ENCODE assay signal across 10 cellular contexts in genomic region chr3:172135766-172136729, GRCh38.
A peak's percentile ranks its signal among the peaks of the same experiment; 100 is the strongest.
DNase-seq lines count a peak whose midpoint lies in the region; ATAC-seq and TF ChIP-seq lines count a peak whose summit lies in the region.
"Had no signal": no experiment of that assay in that cellular context is flagged by ENCODE, and none has a peak within 500 bp of the region (broad histone marks: within the 10 kb centered on the region; RNA-seq: fewer than 3 reads in every experiment).

No MANE protein-coding gene starts in this region.

- peaks cover 2% of the 10 kb centered on the region for H3K9me3 Mint-ChIP-seq in activated CD8-positive, alpha-beta memory T cell treated with anti-CD3 and anti-CD28 coated beads, Interleukin-2, amount 10 ng/mL, durations not matched to agents 7 days and 5 days (ENCODE audit: low read depth)

- H3K27me3 ChIP-seq in adrenal gland: no peaks in the 10 kb centered on the region
- no peaks in the 10 kb centered on the region for H3K27me3 ChIP-seq in iPS-20b (ENCODE audit: insufficient read depth, low read length)
- H3K27me3 ChIP-seq in tibial nerve: no peaks in the 10 kb centered on the region
- H3K27me3 ChIP-seq: MG63 had no signal

- H3K9ac ChIP-seq in iPS-20b (ENCODE audit: low read depth, low read length): peak overlapping the region; percentile 22; the same call in 1 of the 2 replicates

- peaks cover 15% of the 10 kb centered on the region for H3K36me3 Mint-ChIP-seq in activated CD8-positive, alpha-beta memory T cell treated with anti-CD3 and anti-CD28 coated beads, Interleukin-2, amount 10 ng/mL, durations not matched to agents 7 days and 5 days

- no peak for TF ChIP-seq POLR2A in adrenal gland (IDR thresholded peaks at IDR 0.05)
- TF ChIP-seq POLR2A in tibial nerve (IDR thresholded peaks at IDR 0.05): no peak

- peak overlapping the region; percentile 25 for H3K27ac Mint-ChIP-seq in activated CD8-positive, alpha-beta memory T cell treated with anti-CD3 and anti-CD28 coated beads, Interleukin-2, amount 10 ng/mL, durations not matched to agents 7 days and 5 days

- 83 to 92% (median 88%) methylated on average over 4 of the region's 4 CpGs for WGBS in adrenal gland, 4 donors
- 63 to 70% methylated on average over 4 of the region's 4 CpGs for WGBS in tibial nerve, 2 donors

- DNase-seq in activated CD8-positive, alpha-beta memory T cell treated with anti-CD3 and anti-CD28 coated beads, Interleukin-2, amount 10 ng/mL, durations not matched to agents 7 days and 5 days: no peak
- no peak for DNase-seq in activated CD8-positive, alpha-beta memory T cell treated with anti-CD3 and anti-CD28 coated beads, Interleukin-2, amount 50 U/mL, for 48 hours
- DNase-seq in adrenal gland (peak in 1 of 7 donors; percentile 14), tibial nerve (ENCODE audit: low spot score in 2 of 2) (no peak), DMS153 (lab: John Stamatoyannopoulos, UW) (no peak)
- DNase-seq: C1 segment of cervical spinal cord, MG63 had no signal

- peaks cover 0 to 6% of the 10 kb centered on the region in 2 donors for H3K36me3 ChIP-seq in adrenal gland (replicated peaks in 1 of 2)
- peaks cover 11% of the 10 kb centered on the region; the same call in 1 of the 2 replicates for H3K36me3 ChIP-seq in iPS-20b (ENCODE audit: insufficient read depth, low read depth, low read length)
- H3K36me3 ChIP-seq in tibial nerve: no peaks in the 10 kb centered on the region

- H3K27me3 Mint-ChIP-seq in activated CD8-positive, alpha-beta memory T cell treated with anti-CD3 and anti-CD28 coated beads, Interleukin-2, amount 10 ng/mL, durations not matched to agents 7 days and 5 days: no peaks in the 10 kb centered on the region

- H3K4me3 Mint-ChIP-seq in activated CD8-positive, alpha-beta memory T cell treated with anti-CD3 and anti-CD28 coated beads, Interleukin-2, amount 10 ng/mL, durations not matched to agents 7 days and 5 days: no peak overlapping the region

- H3K4me1 Mint-ChIP-seq in activated CD8-positive, alpha-beta memory T cell treated with anti-CD3 and anti-CD28 coated beads, Interleukin-2, amount 10 ng/mL, durations not matched to agents 7 days and 5 days: peaks cover 81% of the 10 kb centered on the region

- peak overlapping the region; percentile 17 to 87 (median 73) for H3K27ac ChIP-seq in adrenal gland
- H3K27ac ChIP-seq in iPS-20b (ENCODE audit: low read length): peak overlapping the region; percentile 0
- H3K27ac ChIP-seq in tibial nerve: peak overlapping the region in 3 of 4 donors; percentile 17 to 80 (median 78)

- H3K4me1 ChIP-seq in adrenal gland (replicated peaks in 1 of 2) (peaks cover 49 to 85% of the 10 kb centered on the region in 2 donors), iPS-20b (ENCODE audit: insufficient read depth, low read length) (peaks cover 64% of the 10 kb centered on the region), tibial nerve (peaks cover 3 to 73% (median 56%) of the 10 kb centered on the region in 4 donors)

- CTCF ChIA-PET in activated CD8-positive, alpha-beta memory T cell treated with anti-CD3 and anti-CD28 coated beads, Interleukin-2, amount 10 ng/mL, durations not matched to agents 7 days and 5 days (lab: Charles Lee): interaction anchor here (1.4 to 2.3 kb wide), 2 partner anchors 97 to 196 kb away, joined by 3 to 7 read pairs; partner anchors contain the start of gene FNDC3B

- TF ChIP-seq CTCF in adrenal gland (IDR thresholded peaks at IDR 0.05) (no peak), tibial nerve (IDR thresholded peaks at IDR 0.05) (no peak)

- ATAC-seq in activated CD8-positive, alpha-beta memory T cell treated with anti-CD3 and anti-CD28 coated beads, Interleukin-2, amount 10 ng/mL, durations not matched to agents 7 days and 5 days: no peak
- no peak for ATAC-seq in GM18502 (IDR thresholded peaks at IDR 0.05; ENCODE audit: poor library complexity, unreplicated experiment)
- no peak for ATAC-seq in GM18519 (IDR thresholded peaks at IDR 0.05; ENCODE audit: low FRiP score, unreplicated experiment)

- intact Hi-C loops in adrenal gland (cut with DNase I): no loop called here

- TF ChIP-seq EP300 in tibial nerve (IDR thresholded peaks at IDR 0.05): no peak

- no peak overlapping the region for H3K4me3 ChIP-seq in adrenal gland
- H3K4me3 ChIP-seq in iPS-20b (ENCODE audit: low read length): no peak overlapping the region
- H3K4me3 ChIP-seq in tibial nerve: no peak overlapping the region
- H3K4me3 ChIP-seq: MG63 had no signal

- H3K9me3 ChIP-seq in adrenal gland (replicated peaks in 1 of 3) (no peaks in the 10 kb centered on the region), iPS-20b (ENCODE audit: insufficient read depth, low read depth, low read length) (no peaks in the 10 kb centered on the region), tibial nerve (no peaks in the 10 kb centered on the region)
- H3K9me3 ChIP-seq: MG63 had no signal

Comparison
In these comparisons a context has a peak if more than half of its experiments do, and no peak if none do; other contexts are left out.
1. H3K27ac ChIP-seq: peak in every context shown above with its lines; median percentile 78 in tibial nerve; 73 in adrenal gland; 0 in iPS-20b.